1 cellular context compared by ENCODE assay signal in genomic region chr22:31348766-31349165, GRCh38.
TF ChIP-seq lines count a peak whose summit lies in the region.

No MANE protein-coding gene starts in this region.

TF ChIP-seq in IMR-90, 13 proteins besides CTCF, POLR2A, EP300 and RAD21:
- TF ChIP-seq FOS (IDR thresholded peaks at IDR 0.05; ENCODE audit: low read depth, low read length) (no peak), USF2 (IDR thresholded peaks at IDR 0.05; ENCODE audit: low read depth, low read length) (no peak), NFE2L2 (IDR thresholded peaks at IDR 0.05; ENCODE audit: low read depth, low read length) (no peak), RCOR1 (IDR thresholded peaks at IDR 0.05; ENCODE audit: insufficient replicate concordance, low read length) (no peak), ELK1 (IDR thresholded peaks at IDR 0.05; ENCODE audit: borderline replicate concordance, low read depth, low read length) (no peak), RFX5 (IDR thresholded peaks at IDR 0.05; ENCODE audit: low read depth, low read length) (no peak), CEBPB (IDR thresholded peaks at IDR 0.05; ENCODE audit: low read depth, low read length) (no peak)
